In genomic region chr11:73236879-73237278, GRCh38 we compare ENCODE assay signal across 8 cellular contexts. TPM values are rescaled to one million over a fixed set of nuclear protein-coding genes. Genes with fewer than 3 reads are reported as not detected.
DNase-seq lines count a peak whose midpoint lies in the region; ATAC-seq and TF ChIP-seq lines count a peak whose summit lies in the region.

No MANE protein-coding gene starts in this region.

- H3K9me3 ChIP-seq in NT2/D1 (ENCODE audit: insufficient read depth, low read length) (no peaks in the 10 kb centered on the region), right lobe of liver (no peaks in the 10 kb centered on the region)

- no peaks in the 10 kb centered on the region for H3K36me3 ChIP-seq in NT2/D1 (ENCODE audit: insufficient read depth, insufficient read length, low read length)
- H3K36me3 ChIP-seq in right lobe of liver: no peaks in the 10 kb centered on the region

- peak; percentile 52 for DNase-seq in stimulated activated CD4-positive, alpha-beta T cell treated with anti-CD3 and anti-CD28 coated beads, Interleukin-15, amount 100 ng/mL, for 24 hours
- no peak for DNase-seq in stimulated activated CD4-positive, alpha-beta T cell treated with anti-CD3 and anti-CD28 coated beads, Interleukin-12 subunit alpha, Interleukin-12 subunit beta, amount 100 ng/mL, for 4 hours
- DNase-seq in NT2/D1 (ENCODE audit: low read depth, low spot score): peak; percentile 58
- DNase-seq in cardiac fibroblast (ENCODE audit: low read depth in 2 of 2): peak; percentile 39 to 72
- DNase-seq in right lobe of liver: peak in 2 of 3 donors; percentile 55 to 58
- no peak for DNase-seq in ureter (ENCODE audit: low spot score)
- no peak for DNase-seq in NCI-H2227 (lab: John Stamatoyannopoulos, UW; ENCODE audit: unreplicated experiment)

- no peak overlapping the region for H3K27ac ChIP-seq in right lobe of liver

- ATAC-seq in right lobe of liver (peak; percentile 61 to 81 (median 72)), HG02852 (IDR thresholded peaks at IDR 0.05; ENCODE audit: unreplicated experiment) (no peak)

- H3K9ac ChIP-seq in NT2/D1 (ENCODE audit: insufficient read length, low read depth): no peak overlapping the region

- no peak for TF ChIP-seq POLR2A in right lobe of liver (IDR thresholded peaks at IDR 0.05)

- H3K4me3 ChIP-seq in NT2/D1 (ENCODE audit: insufficient read length, low read depth) (no peak overlapping the region), cardiac fibroblast (replicated peaks in 1 of 2; ENCODE audit: low read depth in 2 of 2, low read length in 2 of 2) (no peak overlapping the region), right lobe of liver (no peak overlapping the region)

- TF ChIP-seq CTCF in cardiac fibroblast (IDR thresholded peaks at IDR 0.05; ENCODE audit: low read depth, low read length) (peak; percentile 72), right lobe of liver (IDR thresholded peaks at IDR 0.05) (peak; percentile 36 to 63 (median 54))

- intact Hi-C loops in right lobe of liver (cut with DNase I): loop anchor here in 1 of 2 donors (5.0 kb wide), 1 partner anchor 50 kb away; no protein-coding TSS in a partner anchor

- WGBS in right lobe of liver (ENCODE audit: insufficient coverage, low coverage, low lambda C conversion rate, missing lambda C conversion rate): 50% methylated on average over 3 of the region's 5 CpGs

- H3K27me3 ChIP-seq in NT2/D1 (ENCODE audit: insufficient read depth, insufficient read length) (no peaks in the 10 kb centered on the region), right lobe of liver (no peaks in the 10 kb centered on the region)

- H3K4me1 ChIP-seq in NT2/D1 (ENCODE audit: insufficient read depth, insufficient read length): peaks cover 7% of the 10 kb centered on the region
- H3K4me1 ChIP-seq in right lobe of liver: peaks cover 0 to 34% (median 3%) of the 10 kb centered on the region in 4 donors

RNA-seq across cellular contexts. Expression of gene P2RY2, which starts 18.8 kb away (rescaled TPM):
- 1 to 10 TPM; 2.6 to 5.1 (median 3.5) TPM for total RNA-seq in right lobe of liver
- total RNA-seq in ureter: 20.2 TPM

RNA-seq across cellular contexts. Expression of gene P2RY6, which starts 35.3 kb away (rescaled TPM):
- total RNA-seq in right lobe of liver (1 to 10 TPM in 1 of 6 experiments, under 1 TPM in 5; 0.24 to 1.8 (median 0.62) TPM), ureter (2.2 TPM)

Comparison
In these comparisons a context has a peak if more than half of its experiments do, and no peak if none do; other contexts are left out.
1. DNase-seq: peak in stimulated activated CD4-positive, alpha-beta T cell treated with anti-CD3 and anti-CD28 coated beads, Interleukin-15, amount 100 ng/mL, for 24 hours (single experiment), NT2/D1 (single experiment), cardiac fibroblast (2 of 2) and right lobe of liver (2 of 3); none in stimulated activated CD4-positive, alpha-beta T cell treated with anti-CD3 and anti-CD28 coated beads, Interleukin-12 subunit alpha, Interleukin-12 subunit beta, amount 100 ng/mL, for 4 hours (single experiment), ureter (single experiment) and NCI-H2227 (single experiment).